Comparison of ENCODE assay signal across 27 cellular contexts in genomic region chr1:235614442-235614954, GRCh38.
"Had no signal": no experiment of that assay in that cellular context is flagged by ENCODE, and none has a peak within 500 bp of the region (broad histone marks: within the 10 kb centered on the region; RNA-seq: fewer than 3 reads in every experiment).

No MANE protein-coding gene starts in this region.

- FAIRE-seq: astrocyte, RCC 7860 had no signal

- H3K4me3 ChIP-seq: SJSA1 had no signal

- H3K4me3 Mint-ChIP-seq: activated CD4-positive, alpha-beta memory T cell treated with anti-CD3 and anti-CD28 coated beads for 36 hours; activated CD4-positive, alpha-beta T cell treated with anti-CD3 and anti-CD28 coated beads, Interleukin-2, amount 10 ng/mL, durations not matched to agents 7 days and 5 days; activated naive CD8-positive, alpha-beta T cell treated with anti-CD3 and anti-CD28 coated beads, Interleukin-2, amount 50 U/mL, for 24 hours; activated T-cell treated with anti-CD3 and anti-CD28 coated beads, Interleukin-2, amount 50 U/mL, for 4 hours; brain; central memory CD8-positive, alpha-beta T cell; T-helper 1 cell treated with Interleukin-12 subunit alpha and Interleukin-12 subunit beta and Interleukin-4 antibody, amounts not matched to agents 30 μg/mL and 1 μg/mL, for 36 hours had no signal

- DNase-seq: activated CD4-positive, alpha-beta memory T cell treated with anti-CD3 and anti-CD28 coated beads for 36 hours; activated CD4-positive, alpha-beta T cell treated with anti-CD3 and anti-CD28 coated beads, Interleukin-2, amount 10 ng/mL, durations not matched to agents 7 days and 5 days; activated CD4-positive, CD25-positive, alpha-beta regulatory T cell; activated CD8-positive, alpha-beta memory T cell treated with anti-CD3 and anti-CD28 coated beads for 24 hours; activated effector memory CD4-positive, alpha-beta T cell treated with anti-CD3 and anti-CD28 coated beads, Interleukin-2, amount 50 U/mL, for 16 hours; activated naive CD4-positive, alpha-beta T cell treated with Interleukin-2 at 50 U/mL for 16 hours; activated naive CD8-positive, alpha-beta T cell treated with anti-CD3 and anti-CD28 coated beads, Interleukin-2, amount 50 U/mL, for 24 hours; activated T-cell treated with anti-CD3 and anti-CD28 coated beads, Interleukin-2, amount 50 U/mL, for 4 hours; amniotic stem cell; Kasumi-1; NCI-H1048; NCI-H1417 treated with DMSO at 0.1 percent for 48 hours; NCI-H1694; NCI-H2029; NCI-H345; NCI-H510A treated with DMSO at 0.1 percent for 48 hours; NCI-H69; SHP77; SW 1271 had no signal

- H3K27me3 Mint-ChIP-seq: activated CD4-positive, alpha-beta memory T cell treated with anti-CD3 and anti-CD28 coated beads for 36 hours; central memory CD8-positive, alpha-beta T cell had no signal

- H3K9me3 Mint-ChIP-seq: activated CD4-positive, alpha-beta memory T cell treated with anti-CD3 and anti-CD28 coated beads for 36 hours; activated CD4-positive, alpha-beta T cell treated with anti-CD3 and anti-CD28 coated beads, Interleukin-2, amount 10 ng/mL, durations not matched to agents 7 days and 5 days; activated naive CD4-positive, alpha-beta T cell treated with anti-CD3 and anti-CD28 coated beads, Interleukin-2, amount 50 U/mL, for 72 hours; activated naive CD8-positive, alpha-beta T cell treated with anti-CD3 and anti-CD28 coated beads, Interleukin-2, amount 50 U/mL, for 24 hours; activated T-cell treated with anti-CD3 and anti-CD28 coated beads, Interleukin-2, amount 50 U/mL, for 4 hours; central memory CD8-positive, alpha-beta T cell; T-helper 1 cell treated with Interleukin-12 subunit alpha and Interleukin-12 subunit beta and Interleukin-4 antibody, amounts not matched to agents 30 μg/mL and 1 μg/mL, for 36 hours had no signal

- H3K4me1 Mint-ChIP-seq: activated CD4-positive, alpha-beta T cell treated with anti-CD3 and anti-CD28 coated beads, Interleukin-2, amount 10 ng/mL, durations not matched to agents 7 days and 5 days; activated naive CD8-positive, alpha-beta T cell treated with anti-CD3 and anti-CD28 coated beads, Interleukin-2, amount 50 U/mL, for 24 hours; brain; central memory CD8-positive, alpha-beta T cell had no signal

- H3K27ac ChIP-seq: SJSA1 had no signal

- ATAC-seq: activated naive CD4-positive, alpha-beta T cell treated with anti-CD3 and anti-CD28 coated beads, Interleukin-2, amount 50 U/mL, for 72 hours; activated naive CD8-positive, alpha-beta T cell treated with anti-CD3 and anti-CD28 coated beads, Interleukin-2, amount 50 U/mL, for 24 hours; activated T-cell treated with anti-CD3 and anti-CD28 coated beads, Interleukin-2, amount 50 U/mL, for 4 hours; SK-N-SH treated with all-trans-retinoic acid at 6 μM for 48 hours had no signal

- H3K27ac Mint-ChIP-seq: activated CD4-positive, alpha-beta memory T cell treated with anti-CD3 and anti-CD28 coated beads for 36 hours; activated CD4-positive, alpha-beta T cell treated with anti-CD3 and anti-CD28 coated beads, Interleukin-2, amount 10 ng/mL, durations not matched to agents 7 days and 5 days; activated naive CD4-positive, alpha-beta T cell treated with anti-CD3 and anti-CD28 coated beads, Interleukin-2, amount 50 U/mL, for 72 hours; activated naive CD8-positive, alpha-beta T cell treated with anti-CD3 and anti-CD28 coated beads, Interleukin-2, amount 50 U/mL, for 24 hours; brain; T-helper 1 cell treated with Interleukin-12 subunit alpha and Interleukin-12 subunit beta and Interleukin-4 antibody, amounts not matched to agents 30 μg/mL and 1 μg/mL, for 36 hours had no signal

- H3K9me3 ChIP-seq: SJSA1 had no signal

- H3K36me3 Mint-ChIP-seq: activated CD4-positive, alpha-beta memory T cell treated with anti-CD3 and anti-CD28 coated beads for 36 hours; activated naive CD4-positive, alpha-beta T cell treated with anti-CD3 and anti-CD28 coated beads, Interleukin-2, amount 50 U/mL, for 72 hours had no signal

- H3K36me3 ChIP-seq: SJSA1 had no signal
